Comparison of ENCODE assay signal across 9 cellular contexts in genomic region chr6:2953098-2953497, GRCh38. TPM values are rescaled to one million over a fixed set of nuclear protein-coding genes. Genes with fewer than 3 reads are reported as not detected.
DNase-seq lines count a peak whose midpoint lies in the region; ATAC-seq, FAIRE-seq and TF ChIP-seq lines count a peak whose summit lies in the region.
"Had no signal": no experiment of that assay in that cellular context is flagged by ENCODE, and none has a peak within 500 bp of the region (broad histone marks: within the 10 kb centered on the region; RNA-seq: fewer than 3 reads in every experiment).

No MANE protein-coding gene starts in this region.

- TF ChIP-seq CTCF in keratinocyte (optimal IDR thresholded peaks at IDR 0.05 in 1 of 3, IDR thresholded peaks at IDR 0.05 in 1 of 3, conservative IDR thresholded peaks at IDR 0.05 in 1 of 3; ENCODE audit: extremely low read depth in 1 of 3, insufficient read depth in 2 of 3, low read length in 3 of 3) (no peak), smooth muscle cell (IDR thresholded peaks at IDR 0.05; ENCODE audit: borderline replicate concordance, insufficient read depth, poor library complexity, severe bottlenecking) (no peak)

- ATAC-seq in GM19395 (IDR thresholded peaks at IDR 0.05; ENCODE audit: unreplicated experiment), result no peak

- H3K27me3 ChIP-seq in GM23248 (replicated peaks; ENCODE audit: insufficient read depth) (no peaks in the 10 kb centered on the region), adipocyte (replicated peaks; ENCODE audit: control insufficient read depth, insufficient read depth, low read length) (no peaks in the 10 kb centered on the region), keratinocyte (ENCODE audit: control insufficient read depth, extremely low read depth, insufficient read depth, low read length) (no peaks in the 10 kb centered on the region), smooth muscle cell (ENCODE audit: low read depth) (no peaks in the 10 kb centered on the region)
- H3K27me3 ChIP-seq: pancreas had no signal

- H3K36me3 ChIP-seq in GM23248 (ENCODE audit: low read depth), result 0 out of 2 replicates have a peak, but pooled peaks cover 3% of the 10 kb centered on the region
- H3K36me3 ChIP-seq in adipocyte (ENCODE audit: control insufficient read depth, insufficient read depth, low read length, severe bottlenecking), result peaks cover 29% of the 10 kb centered on the region
- H3K36me3 ChIP-seq in keratinocyte (ENCODE audit: control insufficient read depth in 2 of 2, extremely low read depth in 1 of 2, insufficient read depth in 2 of 2, low read length in 2 of 2), result peaks cover 5 to 12% of the 10 kb centered on the region in 2 experiments
- peaks cover 4% of the 10 kb centered on the region for H3K36me3 ChIP-seq in smooth muscle cell (ENCODE audit: low read depth)

- FAIRE-seq in keratinocyte (lab: Jason Lieb, UNC), result no peak

- H3K9ac ChIP-seq in GM23248 (peak overlapping the region; percentile 30), adipocyte (ENCODE audit: low read length) (peak overlapping the region; percentile 40), keratinocyte (ENCODE audit: control insufficient read depth, extremely low read depth, insufficient read depth, low read length) (no peak overlapping the region), smooth muscle cell (ENCODE audit: low read depth) (no peak overlapping the region)

- H3F3A ChIP-seq in GM23248 (ENCODE audit: insufficient read depth) (0 out of 2 replicates have a peak, but pooled peaks cover 3% of the 10 kb centered on the region), smooth muscle cell (ENCODE audit: low read depth) (peaks cover 4% of the 10 kb centered on the region)

- H2AFZ ChIP-seq in GM23248, result peak overlapping the region; percentile 57
- H2AFZ ChIP-seq in keratinocyte (ENCODE audit: control insufficient read depth, low read length), result no peak overlapping the region
- peak overlapping the region; percentile 2 for H2AFZ ChIP-seq in smooth muscle cell (ENCODE audit: low read depth)

- H3K27ac ChIP-seq in GM23248 (peak overlapping the region; percentile 50), keratinocyte (ENCODE audit: control insufficient read depth, insufficient read depth, low read length) (no peak overlapping the region), smooth muscle cell (ENCODE audit: low read depth) (peak overlapping the region; percentile 22)

- DNase-seq in GM23248 (no peak), adipocyte (ENCODE audit: low read depth) (no peak), keratinocyte (ENCODE audit: low read depth, low spot score) (no peak), smooth muscle cell (lab: John Stamatoyannopoulos, UW; ENCODE audit: unreplicated experiment) (no peak), NCI-H526 treated with DMSO at 0.1 percent for 48 hours (lab: John Stamatoyannopoulos, UW) (no peak), CD1c-positive myeloid dendritic cell (ENCODE audit: extremely low spot score) (no peak)
- no peak for DNase-seq in central memory CD4-positive, alpha-beta T cell

- H4K20me1 ChIP-seq in GM23248 (ENCODE audit: insufficient read depth) (no peaks in the 10 kb centered on the region), keratinocyte (ENCODE audit: control insufficient read depth, extremely low read depth, insufficient read depth, low read length) (no peaks in the 10 kb centered on the region), smooth muscle cell (ENCODE audit: low read depth) (no peaks in the 10 kb centered on the region)

- H3K9me3 ChIP-seq in GM23248 (ENCODE audit: low read depth) (no peaks in the 10 kb centered on the region), adipocyte (ENCODE audit: control insufficient read depth, low read length) (no peaks in the 10 kb centered on the region), keratinocyte (ENCODE audit: control insufficient read depth, low read depth, low read length) (no peaks in the 10 kb centered on the region), smooth muscle cell (replicated peaks; ENCODE audit: low read depth) (no peaks in the 10 kb centered on the region)
- H3K9me3 ChIP-seq: pancreas had no signal

- dilution Hi-C loops in keratinocyte (cut with MboI; ENCODE audit: extremely low pct_ligation_motif_present, low sequenced_read_pairs), result no loop called here

- WGBS in GM23248 (ENCODE audit: low coverage in 1 of 2, low lambda C conversion rate in 2 of 2, missing lambda C conversion rate in 2 of 2), 2 experiments, result 85 to 87% methylated on average over 12 of the region's 12 CpGs
- 90% methylated on average over 12 of the region's 12 CpGs for WGBS in smooth muscle cell (ENCODE audit: low lambda C conversion rate)

- no peaks in the 10 kb centered on the region for H3K9me2 ChIP-seq in GM23248 (ENCODE audit: insufficient read depth)

- H3K4me3 ChIP-seq in GM23248 (peak overlapping the region; percentile 4; the same call in 1 of the 2 replicates), adipocyte (ENCODE audit: low read length) (no peak overlapping the region), keratinocyte (ENCODE audit: control insufficient read depth in 2 of 3, extremely low read depth in 1 of 3, insufficient read depth in 2 of 3, low read depth in 1 of 3, low read length in 3 of 3) (peak overlapping the region in 1 of 3 experiments; percentile 3), smooth muscle cell (no peak overlapping the region)
- H3K4me3 ChIP-seq: pancreas had no signal

- H3K4me2 ChIP-seq in GM23248 (ENCODE audit: unreplicated experiment) (peak overlapping the region; percentile 9), keratinocyte (ENCODE audit: control insufficient read depth, extremely low read depth, insufficient read depth, low read depth, low read length) (peak overlapping the region; percentile 14), smooth muscle cell (peak overlapping the region; percentile 2)

- H3K4me1 ChIP-seq in GM23248 (ENCODE audit: insufficient read depth) (peaks cover 9% of the 10 kb centered on the region), adipocyte (ENCODE audit: control insufficient read depth, insufficient read depth, low read length) (peaks cover 16% of the 10 kb centered on the region), keratinocyte (ENCODE audit: control insufficient read depth, extremely low read depth, insufficient read depth, low read length) (peaks cover 3% of the 10 kb centered on the region), smooth muscle cell (ENCODE audit: low read depth) (no peaks in the 10 kb centered on the region)

- no peaks in the 10 kb centered on the region for H3K9me1 ChIP-seq in keratinocyte (ENCODE audit: control insufficient read depth, extremely low read depth, insufficient read depth, low read length)

- in situ Hi-C loops in GM23248 (cut with MboI), result no loop called here

- H3K79me2 ChIP-seq in GM23248 (ENCODE audit: insufficient read depth) (peaks cover 57% of the 10 kb centered on the region), keratinocyte (ENCODE audit: control insufficient read depth, insufficient read depth, low read length) (no peaks in the 10 kb centered on the region), smooth muscle cell (ENCODE audit: low read depth) (no peaks in the 10 kb centered on the region)

RNA-seq across cellular contexts. Expression of gene SERPINB6, which starts 18.3 kb away (rescaled TPM):
- 95.7 and 141 TPM in 2 replicates for total RNA-seq in GM23248 (2014; rRNA removed; shearing (Covaris generic))
- polyA plus RNA-seq in GM23248 (2016; fragmentation: Nextera tagmentation; extraction: Ambion mirVana) (149 and 153 TPM in 2 replicates), keratinocyte (66.1 to 78.2 TPM (median 66.4 TPM) in 3 replicates), smooth muscle cell (116 and 118 TPM in 2 replicates)
- polyA plus RNA-seq in keratinocyte (2011; ENCODE audit: low read depth), result 43.0 TPM
- 84.2 and 87.7 TPM in 2 replicates for polyA plus RNA-seq in keratinocyte (2011; cell fraction: cytosol; rRNA removed)
- 72.5 and 77.2 TPM in 2 replicates for polyA plus RNA-seq in keratinocyte (2011; cell fraction: nucleus; rRNA removed)
- 41.9 and 70.2 TPM in 2 replicates for polyA plus RNA-seq in keratinocyte (2012; ENCODE audit: low replicate concordance)
- 36.0 to 55.1 TPM (median 46.5 TPM) in 3 replicates for polyA minus RNA-seq in keratinocyte
- 46.2 TPM for polyA minus RNA-seq in keratinocyte (2011; cell fraction: cytosol; rRNA and poly(A)+ RNA removed)
- polyA minus RNA-seq in keratinocyte (2011; cell fraction: nucleus; rRNA and poly(A)+ RNA removed), result 18.0 and 28.6 TPM in 2 replicates
- total RNA-seq in smooth muscle cell, result 67.8 and 85.1 TPM in 2 replicates

RNA-seq across cellular contexts. Expression of gene NQO2, which starts 46.6 kb away (rescaled TPM):
- 26.2 and 29.6 TPM in 2 replicates for total RNA-seq in GM23248 (2014; rRNA removed; shearing (Covaris generic))
- 61.0 and 64.2 TPM in 2 replicates for polyA plus RNA-seq in GM23248 (2016; fragmentation: Nextera tagmentation; extraction: Ambion mirVana)
- polyA plus RNA-seq in keratinocyte, result 22.2 to 24.0 TPM (median 22.9 TPM) in 3 replicates
- polyA plus RNA-seq in keratinocyte (2011; ENCODE audit: low read depth), result 40.7 TPM
- 19.0 and 24.6 TPM in 2 replicates for polyA plus RNA-seq in keratinocyte (2011; cell fraction: cytosol; rRNA removed)
- polyA plus RNA-seq in keratinocyte (2011; cell fraction: nucleus; rRNA removed), result 14.2 and 14.7 TPM in 2 replicates
- polyA plus RNA-seq in keratinocyte (2012; ENCODE audit: low replicate concordance), result 18.6 and 22.2 TPM in 2 replicates
- polyA minus RNA-seq in keratinocyte, result 15.9 to 25.1 TPM (median 19.6 TPM) in 3 replicates
- 12.9 TPM for polyA minus RNA-seq in keratinocyte (2011; cell fraction: cytosol; rRNA and poly(A)+ RNA removed)
- polyA minus RNA-seq in keratinocyte (2011; cell fraction: nucleus; rRNA and poly(A)+ RNA removed), result 4.2 and 4.8 TPM in 2 replicates
- total RNA-seq in smooth muscle cell, result 12.9 and 16.4 TPM in 2 replicates
- polyA plus RNA-seq in smooth muscle cell, result 33.6 and 49.0 TPM in 2 replicates

RNA-seq across cellular contexts. Expression of gene SERPINB9, which starts 50.0 kb away (rescaled TPM):
- 1.1 and 2.4 TPM in 2 replicates for total RNA-seq in GM23248 (2014; rRNA removed; shearing (Covaris generic))
- polyA plus RNA-seq in GM23248 (2016; fragmentation: Nextera tagmentation; extraction: Ambion mirVana) (0.91 and 1.1 TPM in 2 replicates), keratinocyte (0.20 to 0.39 TPM (median 0.32 TPM) in 3 replicates), smooth muscle cell (12.9 and 14.5 TPM in 2 replicates)
- polyA plus RNA-seq in keratinocyte (2011; ENCODE audit: low read depth), result 0.12 TPM
- 0.16 and 0.30 TPM in 2 replicates for polyA plus RNA-seq in keratinocyte (2011; cell fraction: cytosol; rRNA removed)
- 0.23 and 0.31 TPM in 2 replicates for polyA plus RNA-seq in keratinocyte (2011; cell fraction: nucleus; rRNA removed)
- polyA plus RNA-seq in keratinocyte (2012; ENCODE audit: low replicate concordance), result 0.14 and 0.37 TPM in 2 replicates
- polyA minus RNA-seq in keratinocyte, result 0.46 to 0.56 TPM (median 0.48 TPM) in 3 replicates
- polyA minus RNA-seq in keratinocyte (2011; cell fraction: cytosol; rRNA and poly(A)+ RNA removed), result not detected
- 0.39 TPM in 1 of 2 replicates, not detected in the other for polyA minus RNA-seq in keratinocyte (2011; cell fraction: nucleus; rRNA and poly(A)+ RNA removed)
- 22.4 and 23.7 TPM in 2 replicates for total RNA-seq in smooth muscle cell

Comparison
In these comparisons a context has a peak if more than half of its experiments do, and no peak if none do; other contexts are left out.
1. H3K9ac ChIP-seq: peak in GM23248 (single experiment) and adipocyte (single experiment); none in keratinocyte (single experiment) and smooth muscle cell (single experiment).
2. Peak in every context shown above with its lines, with median percentiles within 50 percentile points of each other: H3K4me2 ChIP-seq.